8 cellular contexts compared by ENCODE assay signal in the genomic region with DNA sequence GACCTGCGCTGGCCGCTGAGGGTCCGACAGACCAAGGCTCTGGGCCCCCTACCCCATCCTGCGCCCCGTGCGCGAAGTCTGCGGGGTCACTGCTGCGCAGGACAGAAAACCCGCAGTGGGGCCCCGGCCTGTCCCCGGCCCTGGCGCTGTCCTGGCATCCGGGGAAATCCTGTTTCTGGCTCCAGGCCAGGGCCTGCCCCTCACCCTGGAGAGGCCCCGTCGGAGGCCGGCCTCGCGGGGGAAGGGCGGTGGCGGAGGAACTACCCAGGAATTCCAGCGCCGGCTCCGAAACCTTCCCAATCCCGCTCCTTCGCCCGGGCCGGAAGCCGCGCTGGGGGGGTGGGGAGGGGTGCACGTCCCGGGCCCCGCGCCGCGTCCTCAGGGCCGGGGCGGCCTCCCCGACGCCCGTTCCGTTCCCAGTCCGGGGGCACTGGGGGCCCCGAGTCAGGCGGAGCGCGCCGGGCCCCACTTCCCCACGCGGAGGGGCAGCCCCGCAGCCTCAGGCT.
DNase-seq lines count a peak whose midpoint lies in the region; ATAC-seq and TF ChIP-seq lines count a peak whose summit lies in the region.

No MANE protein-coding gene starts in this region.

- no peak overlapping the region for H3K9ac ChIP-seq in Karpas-422 (ENCODE audit: low read length)

- peak in 2 of 4 donors; percentile 13 to 62 for TF ChIP-seq POLR2A in upper lobe of left lung (IDR thresholded peaks at IDR 0.05)

- H2AFZ ChIP-seq in Karpas-422 (ENCODE audit: low read length) = no peak overlapping the region

- no peak overlapping the region for H3K4me2 ChIP-seq in Karpas-422 (ENCODE audit: low read depth, low read length, poor library complexity, severe bottlenecking)

- H3K9me2 ChIP-seq in Karpas-422 (replicated peaks; ENCODE audit: insufficient read depth, low read length) = no peaks in the 10 kb centered on the region

- no peak overlapping the region for H3K4me3 Mint-ChIP-seq in activated CD4-positive, alpha-beta T cell treated with anti-CD3 and anti-CD28 coated beads, Interleukin-2, amount 10 ng/mL, durations not matched to agents 24 days and 14 days

- peak overlapping the region; percentile 53 for H3K27ac ChIP-seq in effector memory CD4-positive, alpha-beta T cell (ENCODE audit: insufficient read depth, low read length, poor library complexity, severe bottlenecking)
- H3K27ac ChIP-seq in lower lobe of right lung = peak overlapping the region; percentile 92
- peak overlapping the region; percentile 88 to 95 (median 94) for H3K27ac ChIP-seq in upper lobe of left lung
- H3K27ac ChIP-seq in Karpas-422 (ENCODE audit: low read length) = no peak overlapping the region

- DNase-seq in ELR (ENCODE audit: low read depth) (peak; percentile 60), NCI-H69 (lab: John Stamatoyannopoulos, UW) (peak; percentile 22), lower lobe of right lung (peak; percentile 79), upper lobe of left lung (peak; percentile 62 to 91), Karpas-422 (no peak)
- peak in 1 of 3 donors; percentile 34 for DNase-seq in effector memory CD4-positive, alpha-beta T cell
- no peak for DNase-seq in activated CD4-positive, alpha-beta T cell treated with anti-CD3 and anti-CD28 coated beads, Interleukin-2, amount 10 ng/mL, durations not matched to agents 24 days and 14 days

- no peaks in the 10 kb centered on the region for H3K27me3 Mint-ChIP-seq in activated CD4-positive, alpha-beta T cell treated with anti-CD3 and anti-CD28 coated beads, Interleukin-2, amount 10 ng/mL, durations not matched to agents 24 days and 14 days

- no peak for TF ChIP-seq CTCF in lower lobe of right lung (IDR thresholded peaks at IDR 0.05)
- TF ChIP-seq CTCF in upper lobe of left lung (IDR thresholded peaks at IDR 0.05) = peak in 1 of 6 experiments; percentile 17

- H4K20me1 ChIP-seq in Karpas-422 (ENCODE audit: insufficient read depth, low read depth, low read length) = no peaks in the 10 kb centered on the region

- WGBS in upper lobe of left lung, 2 donors = 7 to 12% methylated on average over 3 to 35 of the region's 51 CpGs

- H3K9me3 Mint-ChIP-seq in activated CD4-positive, alpha-beta T cell treated with anti-CD3 and anti-CD28 coated beads, Interleukin-2, amount 10 ng/mL, durations not matched to agents 24 days and 14 days = no peaks in the 10 kb centered on the region

- H3K27me3 ChIP-seq in effector memory CD4-positive, alpha-beta T cell (replicated peaks; ENCODE audit: control insufficient read depth, insufficient read depth, low read length, poor library complexity, severe bottlenecking) = no peaks in the 10 kb centered on the region
- H3K27me3 ChIP-seq in lower lobe of right lung (ENCODE audit: low read depth) (no peaks in the 10 kb centered on the region), upper lobe of left lung (peaks cover 0 to 7% (median 0%) of the 10 kb centered on the region in 4 donors), Karpas-422 (ENCODE audit: low read length) (no peaks in the 10 kb centered on the region)

- H3K9me3 ChIP-seq in effector memory CD4-positive, alpha-beta T cell (ENCODE audit: control insufficient read depth, low read length) = no peaks in the 10 kb centered on the region
- H3K9me3 ChIP-seq in lower lobe of right lung = no peaks in the 10 kb centered on the region
- H3K9me3 ChIP-seq in upper lobe of left lung = no peaks in the 10 kb centered on the region
- H3K9me3 ChIP-seq in Karpas-422 (ENCODE audit: low read length) = no peaks in the 10 kb centered on the region

- TF ChIP-seq EP300 in upper lobe of left lung (IDR thresholded peaks at IDR 0.05) = no peak

- no peak overlapping the region for H3K27ac Mint-ChIP-seq in activated CD4-positive, alpha-beta T cell treated with anti-CD3 and anti-CD28 coated beads, Interleukin-2, amount 10 ng/mL, durations not matched to agents 24 days and 14 days

- H3K36me3 Mint-ChIP-seq in activated CD4-positive, alpha-beta T cell treated with anti-CD3 and anti-CD28 coated beads, Interleukin-2, amount 10 ng/mL, durations not matched to agents 24 days and 14 days (ENCODE audit: low read depth) = peaks cover 3% of the 10 kb centered on the region

- no peaks in the 10 kb centered on the region for H3K79me2 ChIP-seq in Karpas-422 (ENCODE audit: low read length)

- peak; percentile 46 to 49 for ATAC-seq in lower lobe of right lung
- peak in 1 of 2 donors; percentile 45 for ATAC-seq in upper lobe of left lung (ENCODE audit: low FRiP score in 2 of 2)
- no peak for ATAC-seq in HG03565 (IDR thresholded peaks at IDR 0.05; ENCODE audit: unreplicated experiment)

- H3K4me3 ChIP-seq in effector memory CD4-positive, alpha-beta T cell (ENCODE audit: insufficient read depth, low read depth, low read length, poor library complexity, severe bottlenecking) = no peak overlapping the region
- peak overlapping the region; percentile 67 for H3K4me3 ChIP-seq in lower lobe of right lung
- peak overlapping the region; percentile 30 to 81 (median 68) for H3K4me3 ChIP-seq in upper lobe of left lung
- H3K4me3 ChIP-seq in Karpas-422 (ENCODE audit: low read length) = no peak overlapping the region

- intact Hi-C loops in lower lobe of right lung (cut with DNase I) = no loop called here
- intact Hi-C loops in activated CD4-positive, alpha-beta T cell treated with anti-CD3 and anti-CD28 coated beads, Interleukin-2, amount 10 ng/mL, durations not matched to agents 24 days and 14 days (cut with micrococcal nuclease) = loop anchor here (2.0 kb wide), 2 partner anchors 14 to 76 kb away; a partner anchor contains a TSS

- H3K4me1 ChIP-seq in effector memory CD4-positive, alpha-beta T cell (ENCODE audit: control insufficient read depth, insufficient read depth, low read length, poor library complexity, severe bottlenecking) = peaks cover 37% of the 10 kb centered on the region
- H3K4me1 ChIP-seq in lower lobe of right lung (peaks cover 61% of the 10 kb centered on the region), upper lobe of left lung (peaks cover 45 to 57% (median 52%) of the 10 kb centered on the region in 4 donors), Karpas-422 (ENCODE audit: low read length) (no peaks in the 10 kb centered on the region)

- peaks cover 2% of the 10 kb centered on the region for H3K4me1 Mint-ChIP-seq in activated CD4-positive, alpha-beta T cell treated with anti-CD3 and anti-CD28 coated beads, Interleukin-2, amount 10 ng/mL, durations not matched to agents 24 days and 14 days

- H3K36me3 ChIP-seq in effector memory CD4-positive, alpha-beta T cell (ENCODE audit: control insufficient read depth, insufficient read depth, low read length) = peaks cover under 1% of the 10 kb centered on the region
- H3K36me3 ChIP-seq in lower lobe of right lung (peaks cover under 1% of the 10 kb centered on the region), upper lobe of left lung (peaks cover 0 to 9% (median 3%) of the 10 kb centered on the region in 4 donors), Karpas-422 (ENCODE audit: insufficient read depth, low read length) (no peaks in the 10 kb centered on the region)

Comparison
In these comparisons a context has a peak if more than half of its experiments do, and no peak if none do; other contexts are left out.
1. DNase-seq: peak in ELR (single experiment), NCI-H69 (single experiment), lower lobe of right lung (single experiment) and upper lobe of left lung (2 of 2); none in Karpas-422 (single experiment) and activated CD4-positive, alpha-beta T cell treated with anti-CD3 and anti-CD28 coated beads, Interleukin-2, amount 10 ng/mL, durations not matched to agents 24 days and 14 days (single experiment).
2. H3K4me3 ChIP-seq: peak in lower lobe of right lung (single experiment) and upper lobe of left lung (4 of 4); none in effector memory CD4-positive, alpha-beta T cell (single experiment) and Karpas-422 (single experiment).